ENCODE assay signal across 8 cellular contexts in genomic region chr10:96043895-96044580, GRCh38.
A peak's percentile ranks its signal among the peaks of the same experiment; 100 is the strongest.
DNase-seq lines count a peak whose midpoint lies in the region; ATAC-seq and TF ChIP-seq lines count a peak whose summit lies in the region.

No MANE protein-coding gene starts in this region.

- peaks cover 6% of the 10 kb centered on the region for H3K27me3 ChIP-seq in NT2/D1 (ENCODE audit: insufficient read depth, insufficient read length)
- no peaks in the 10 kb centered on the region for H3K27me3 ChIP-seq in mucosa of rectum (ENCODE audit: control insufficient read depth in 2 of 2, insufficient read depth in 2 of 2, low read length in 2 of 2)

- DNase-seq in AG08396 (ENCODE audit: low spot score): peak; percentile 74
- no peak for DNase-seq in NT2/D1 (ENCODE audit: low read depth, low spot score)
- DNase-seq in activated T-cell treated with anti-CD3 and anti-CD28 coated beads for 4 hours: peak; percentile 48
- peak; percentile 67 to 71 for DNase-seq in erythroblast (lab: John Stamatoyannopoulos, UW)
- DNase-seq in stimulated activated CD8-positive, alpha-beta memory T cell treated with anti-CD3 and anti-CD28 coated beads, Interleukin-7, amount 100 ng/mL, for 4 hours (ENCODE audit: low read depth in 2 of 2): peak; percentile 27 to 44

- no peaks in the 10 kb centered on the region; the same call in 1 of the 2 replicates for H3K9me3 ChIP-seq in NT2/D1 (ENCODE audit: insufficient read depth, low read length)
- no peaks in the 10 kb centered on the region for H3K9me3 ChIP-seq in mucosa of rectum (ENCODE audit: control insufficient read depth in 2 of 2, low read length in 2 of 2)

- ATAC-seq in GM18870 (IDR thresholded peaks at IDR 0.05; ENCODE audit: unreplicated experiment) (peak; percentile 35), HG03103 (IDR thresholded peaks at IDR 0.05; ENCODE audit: low read depth, unreplicated experiment) (peak; percentile 32)

- H3K4me1 ChIP-seq in NT2/D1 (ENCODE audit: insufficient read depth, insufficient read length) (no peaks in the 10 kb centered on the region), mucosa of rectum (ENCODE audit: control insufficient read depth in 2 of 2, insufficient read depth in 2 of 2, low read length in 2 of 2) (peaks cover 8 to 19% of the 10 kb centered on the region in 2 donors)

- peaks cover 27% of the 10 kb centered on the region for H3K36me3 ChIP-seq in NT2/D1 (ENCODE audit: insufficient read depth, insufficient read length, low read length)
- peaks cover 3 to 4% of the 10 kb centered on the region in 2 donors for H3K36me3 ChIP-seq in mucosa of rectum (ENCODE audit: control insufficient read depth in 2 of 2, insufficient read depth in 2 of 2, low read length in 2 of 2)

- H3K9ac ChIP-seq in NT2/D1 (ENCODE audit: insufficient read length, low read depth): peak overlapping the region; percentile 97
- peak overlapping the region; percentile 82 to 83 for H3K9ac ChIP-seq in mucosa of rectum (ENCODE audit: low read depth in 1 of 2, low read length in 2 of 2)

- H3K4me3 ChIP-seq in NT2/D1 (ENCODE audit: insufficient read length, low read depth): peak overlapping the region; percentile 65
- peak overlapping the region; percentile 82 to 89 for H3K4me3 ChIP-seq in mucosa of rectum (ENCODE audit: low read length in 2 of 2)

- H3K27ac ChIP-seq in mucosa of rectum (ENCODE audit: low read depth in 2 of 2, low read length in 2 of 2): peak overlapping the region; percentile 83 to 87

- no peak for TF ChIP-seq POLR2A in erythroblast (IDR thresholded peaks at IDR 0.05; ENCODE audit: low read length)
